Comparison of ENCODE assay signal across 20 cellular contexts in genomic region chr20:51379601-51380341, GRCh38.
DNase-seq lines count a peak whose midpoint lies in the region; ATAC-seq, FAIRE-seq and TF ChIP-seq lines count a peak whose summit lies in the region.
"Had no signal": no experiment of that assay in that cellular context is flagged by ENCODE, and none has a peak within 500 bp of the region (broad histone marks: within the 10 kb centered on the region; RNA-seq: fewer than 3 reads in every experiment).

No MANE protein-coding gene starts in this region.

- no peak for TF ChIP-seq RAD21 in HepG2 (CRISPR knock-in tag; IDR thresholded peaks at IDR 0.05)

- 65% methylated on average over 5 of the region's 8 CpGs for WGBS in right lobe of liver (ENCODE audit: insufficient coverage, low coverage, low lambda C conversion rate, missing lambda C conversion rate)
- WGBS in HepG2 (ENCODE audit: low lambda C conversion rate): 75% methylated on average over 8 of the region's 8 CpGs

- no peaks in the 10 kb centered on the region for H3K79me2 ChIP-seq in HepG2 (ENCODE audit: insufficient read depth, low read length)

- CTCF ChIA-PET in HepG2 (lab: Yijun Ruan, JAX; ENCODE audit: low intra/inter-chr PET ratio, low total read pairs): no interaction called here

- no peak for FAIRE-seq in HepG2 (lab: Jason Lieb, UNC)
- FAIRE-seq: astrocyte, kidney had no signal

- H3K9ac ChIP-seq in HepG2 (ENCODE audit: insufficient read depth, low read depth, low read length): no peak overlapping the region

- H3K4me1 Mint-ChIP-seq in T-helper 17 cell: peaks cover 19% of the 10 kb centered on the region
- peaks cover 22 to 33% of the 10 kb centered on the region in 2 donors for H3K4me1 Mint-ChIP-seq in immature natural killer cell

- in situ Hi-C loops in HepG2 (cut with HindIII; ENCODE audit: extremely low pct_ligation_motif_present, low pct_unique_long_range_greater_than_20kb): no loop called here

- DNase-seq in right lobe of liver: no peak
- DNase-seq in HepG2 (ENCODE audit: low spot score): no peak
- no peak for DNase-seq in T-helper 17 cell
- no peak for DNase-seq in immature natural killer cell
- no peak for DNase-seq in glomerular visceral epithelial cell (ENCODE audit: extremely low spot score)
- DNase-seq in stimulated activated CD4-positive, alpha-beta T cell treated with anti-CD3 and anti-CD28 coated beads, Interleukin-4, amount 100 ng/mL, for 24 hours: no peak
- DNase-seq in MG63: no peak
- DNase-seq: activated CD4-positive, alpha-beta T cell treated with anti-CD3 and anti-CD28 coated beads, Interleukin-2, amount 10 ng/mL, durations not matched to agents 24 days and 14 days; activated naive CD4-positive, alpha-beta T cell treated with anti-CD3 and anti-CD28 coated beads, Interleukin-2, amount 10 ng/mL, durations not matched to agents 7 days and 5 days; DND-41; H7; hypothalamus; kidney; NCI-H1930; NCI-H69; T1000; thyroid gland had no signal

- H3K4me3 Mint-ChIP-seq in T-helper 17 cell (no peak overlapping the region), immature natural killer cell (no peak overlapping the region)
- H3K4me3 Mint-ChIP-seq: activated CD4-positive, alpha-beta T cell treated with anti-CD3 and anti-CD28 coated beads, Interleukin-2, amount 10 ng/mL, durations not matched to agents 24 days and 14 days; activated naive CD4-positive, alpha-beta T cell treated with anti-CD3 and anti-CD28 coated beads, Interleukin-2, amount 10 ng/mL, durations not matched to agents 7 days and 5 days had no signal

- no peaks in the 10 kb centered on the region for H3K9me3 Mint-ChIP-seq in immature natural killer cell
- H3K9me3 Mint-ChIP-seq: activated CD4-positive, alpha-beta T cell treated with anti-CD3 and anti-CD28 coated beads, Interleukin-2, amount 10 ng/mL, durations not matched to agents 24 days and 14 days; activated naive CD4-positive, alpha-beta T cell treated with anti-CD3 and anti-CD28 coated beads, Interleukin-2, amount 10 ng/mL, durations not matched to agents 7 days and 5 days had no signal

- H3K27ac Mint-ChIP-seq in T-helper 17 cell (peak overlapping the region; percentile 75), immature natural killer cell (peak overlapping the region in 4 of 6 donors; percentile 43 to 85 (median 63))
- H3K27ac Mint-ChIP-seq: activated CD4-positive, alpha-beta T cell treated with anti-CD3 and anti-CD28 coated beads, Interleukin-2, amount 10 ng/mL, durations not matched to agents 24 days and 14 days; activated naive CD4-positive, alpha-beta T cell treated with anti-CD3 and anti-CD28 coated beads, Interleukin-2, amount 10 ng/mL, durations not matched to agents 7 days and 5 days had no signal

- intact Hi-C loops in right lobe of liver (cut with DNase I) (loop anchor here in 1 of 2 donors (5.0 kb wide), 1 partner anchor 213 kb away; no protein-coding TSS in a partner anchor), HepG2 (cut with micrococcal nuclease; ENCODE audit: unreplicated experiment) (loop anchor here (10.0 kb wide), 1 partner anchor 75 kb away; no protein-coding TSS in a partner anchor)

- H3K36me3 ChIP-seq in right lobe of liver (no peaks in the 10 kb centered on the region), HepG2 (replicated peaks in 1 of 2; ENCODE audit: control insufficient read depth in 1 of 2, insufficient read depth in 2 of 2, low read length in 2 of 2) (no peaks in the 10 kb centered on the region), MG63 (no peaks in the 10 kb centered on the region)
- H3K36me3 ChIP-seq: thyroid gland had no signal

- TF ChIP-seq POLR2A in right lobe of liver (IDR thresholded peaks at IDR 0.05) (no peak), HepG2 (IDR thresholded peaks at IDR 0.05; ENCODE audit: insufficient read depth in 1 of 2, low read depth in 2 of 2, low read length in 2 of 2) (no peak)

- TF ChIP-seq EP300 in HepG2 (IDR thresholded peaks at IDR 0.05; ENCODE audit: low read depth in 2 of 2, low read length in 2 of 2) (no peak), HepG2 (CRISPR knock-in tag; IDR thresholded peaks at IDR 0.05; ENCODE audit: borderline replicate concordance) (no peak)

- BruUV-seq in HepG2 (replicated peaks; lab: Mats Ljungman, UMichigan): no TSS peak

- peak in 3 of 4 donors; percentile 18 to 54 (median 44) for ATAC-seq in right lobe of liver
- no peak for ATAC-seq in HepG2
- ATAC-seq in T-helper 17 cell: no peak
- ATAC-seq in GM19463 (IDR thresholded peaks at IDR 0.05; ENCODE audit: unreplicated experiment): no peak

- no peak overlapping the region for H3K27ac ChIP-seq in right lobe of liver
- H3K27ac ChIP-seq in HepG2 (ENCODE audit: extremely low read length, insufficient read depth, low read length): no peak overlapping the region
- H3K27ac ChIP-seq: HL-60, thyroid gland had no signal

- no peak overlapping the region for H3K4me3 ChIP-seq in right lobe of liver
- no peak overlapping the region for H3K4me3 ChIP-seq in HepG2 (replicated peaks in 1 of 3; ENCODE audit: insufficient read depth in 1 of 3, low read depth in 2 of 3, low read length in 3 of 3)
- H3K4me3 ChIP-seq in MG63: no peak overlapping the region
- H3K4me3 ChIP-seq: thyroid gland had no signal

- POLR2A ChIA-PET in HepG2 (lab: Yijun Ruan, JAX): no interaction called here

- H3K27me3 Mint-ChIP-seq in T-helper 17 cell (no peaks in the 10 kb centered on the region), immature natural killer cell (ENCODE audit: low read depth in 3 of 3) (peaks cover 2 to 15% (median 14%) of the 10 kb centered on the region in 3 donors)
- H3K27me3 Mint-ChIP-seq: activated CD4-positive, alpha-beta T cell treated with anti-CD3 and anti-CD28 coated beads, Interleukin-2, amount 10 ng/mL, durations not matched to agents 24 days and 14 days; activated naive CD4-positive, alpha-beta T cell treated with anti-CD3 and anti-CD28 coated beads, Interleukin-2, amount 10 ng/mL, durations not matched to agents 7 days and 5 days had no signal

- H2AFZ ChIP-seq in HepG2 (ENCODE audit: low read length): no peak overlapping the region

- TF ChIP-seq CTCF in right lobe of liver (IDR thresholded peaks at IDR 0.05) (no peak), HepG2 (CRISPR knock-in tag; IDR thresholded peaks at IDR 0.05) (no peak)

- H3K4me2 ChIP-seq in HepG2 (ENCODE audit: low read depth, low read length): no peak overlapping the region

- no peaks in the 10 kb centered on the region for H3K9me3 ChIP-seq in right lobe of liver
- H3K9me3 ChIP-seq in HepG2 (ENCODE audit: low read length): no peaks in the 10 kb centered on the region
- H3K9me3 ChIP-seq in T-helper 17 cell (ENCODE audit: control insufficient read depth, low read length, poor library complexity, severe bottlenecking): no peaks in the 10 kb centered on the region
- no peaks in the 10 kb centered on the region for H3K9me3 ChIP-seq in MG63
- H3K9me3 ChIP-seq: thyroid gland had no signal

- peaks cover 7% of the 10 kb centered on the region for H3K36me3 Mint-ChIP-seq in T-helper 17 cell (ENCODE audit: low read depth)
- H3K36me3 Mint-ChIP-seq in immature natural killer cell: peaks cover 8 to 39% (median 13%) of the 10 kb centered on the region in 3 donors

- H3K27me3 ChIP-seq in right lobe of liver (no peaks in the 10 kb centered on the region), HepG2 (ENCODE audit: control insufficient read depth in 1 of 2, insufficient read depth in 2 of 2, low read length in 2 of 2) (no peaks in the 10 kb centered on the region), MG63 (no peaks in the 10 kb centered on the region)
- H3K27me3 ChIP-seq: thyroid gland had no signal

- H4K20me1 ChIP-seq in HepG2 (ENCODE audit: insufficient read depth, low read length): no peaks in the 10 kb centered on the region

- H3K4me1 ChIP-seq in right lobe of liver (no peaks in the 10 kb centered on the region), HepG2 (ENCODE audit: insufficient read depth, low read length) (no peaks in the 10 kb centered on the region)
- H3K4me1 ChIP-seq: thyroid gland had no signal

TF ChIP-seq in HepG2, 621 proteins besides CTCF, POLR2A, EP300 and RAD21:
- no peak for TF ChIP-seq HMGXB3 (CRISPR knock-in tag; IDR thresholded peaks at IDR 0.05; ENCODE audit: borderline replicate concordance)

Comparison
In these comparisons a context has a peak if more than half of its experiments do, and no peak if none do; other contexts are left out.
1. ATAC-seq: peak in right lobe of liver (3 of 4); none in HepG2 (single experiment), T-helper 17 cell (single experiment) and GM19463 (single experiment).